ENCODE assay signal across 20 cellular contexts in genomic region chr1:172903581-172904220, GRCh38.
DNase-seq lines count a peak whose midpoint lies in the region; ATAC-seq lines count a peak whose summit lies in the region.
"Had no signal": no experiment of that assay in that cellular context is flagged by ENCODE, and none has a peak within 500 bp of the region (broad histone marks: within the 10 kb centered on the region; RNA-seq: fewer than 3 reads in every experiment).

No MANE protein-coding gene starts in this region.

- H3K4me3 Mint-ChIP-seq in dendritic cell treated with granulocyte-macrophage colony-stimulating factor and Interleukin-4, amounts not matched to agents 40 ng/mL and 50 ng/mL, for 4 days, result no peak overlapping the region
- H3K4me3 Mint-ChIP-seq: activated naive CD8-positive, alpha-beta T cell treated with anti-CD3 and anti-CD28 coated beads for 36 hours; B cell; neural crest cell had no signal

- no peak overlapping the region for H3K4me2 ChIP-seq in mesenchymal stem cell (ENCODE audit: low read length, poor library complexity, severe bottlenecking)

- peak; percentile 58 for DNase-seq in COLO829 (ENCODE audit: low spot score)
- DNase-seq in M059J (ENCODE audit: low read depth), result peak; percentile 88
- peak; percentile 58 for DNase-seq in mesenchymal stem cell
- no peak for DNase-seq in 8988T
- no peak for DNase-seq in SKM-1 (lab: John Stamatoyannopoulos, UW; ENCODE audit: unreplicated experiment)
- DNase-seq: activated CD4-positive, alpha-beta T cell treated with anti-CD3 and anti-CD28 coated beads, Interleukin-2, amount 50 U/mL, for 1 hour; activated naive CD8-positive, alpha-beta T cell treated with anti-CD3 and anti-CD28 coated beads for 36 hours; activated T-cell treated with anti-CD3 and anti-CD28 coated beads, Interleukin-2, amount 50 U/mL, for 1 hour; esophagus squamous epithelium; NCI-H1092 treated with DMSO at 0.1 percent for 48 hours; NCI-H2171 treated with DMSO at 0.1 percent for 48 hours; right cardiac atrium; SIG-M5; stimulated activated CD4-positive, alpha-beta T cell treated with anti-CD3 and anti-CD28 coated beads, Interleukin-4, amount 100 ng/mL, for 24 hours; tibial artery had no signal

- H2AFZ ChIP-seq in mesenchymal stem cell (ENCODE audit: low read depth, low read length), result no peak overlapping the region

- no peak overlapping the region for H3K9ac ChIP-seq in mesenchymal stem cell (ENCODE audit: low read length)

- H3K18ac ChIP-seq in mesenchymal stem cell (ENCODE audit: low read depth in 1 of 2, low read length in 2 of 2), result peak overlapping the region in 1 of 2 experiments; percentile 83

- H4K91ac ChIP-seq in mesenchymal stem cell (ENCODE audit: low read length), result no peak overlapping the region

- H2AK5ac ChIP-seq in mesenchymal stem cell (ENCODE audit: low read length, severe bottlenecking), result peak overlapping the region; percentile 93

- peak overlapping the region in 1 of 2 experiments; percentile 80 for H3K4ac ChIP-seq in mesenchymal stem cell (ENCODE audit: low read depth in 1 of 2, low read length in 2 of 2)

- no peaks in the 10 kb centered on the region for H3K9me3 ChIP-seq in mesenchymal stem cell (ENCODE audit: control insufficient read depth, low read length)
- H3K9me3 ChIP-seq: esophagus squamous epithelium, tibial artery had no signal

- H2BK12ac ChIP-seq in mesenchymal stem cell (ENCODE audit: low read length in 2 of 2), result no peak overlapping the region

- ATAC-seq in HG02610 (IDR thresholded peaks at IDR 0.05; ENCODE audit: unreplicated experiment), result no peak
- no peak for ATAC-seq in HG03097 (IDR thresholded peaks at IDR 0.05; ENCODE audit: low FRiP score, unreplicated experiment)
- ATAC-seq: right cardiac atrium had no signal

- no peak overlapping the region for H2BK5ac ChIP-seq in mesenchymal stem cell (ENCODE audit: low read depth, low read length, poor library complexity, severe bottlenecking)

- no peak overlapping the region for H2BK15ac ChIP-seq in mesenchymal stem cell (ENCODE audit: low read depth, poor library complexity, severe bottlenecking)

- H3K4me1 Mint-ChIP-seq in dendritic cell treated with granulocyte-macrophage colony-stimulating factor and Interleukin-4, amounts not matched to agents 40 ng/mL and 50 ng/mL, for 4 days (ENCODE audit: low read depth), result peaks cover 33% of the 10 kb centered on the region

- no peak overlapping the region for H3K14ac ChIP-seq in mesenchymal stem cell (ENCODE audit: low read length in 2 of 2)

- no peaks in the 10 kb centered on the region for H3K4me1 ChIP-seq in mesenchymal stem cell (ENCODE audit: control insufficient read depth, insufficient read depth, low read depth, low read length)

- H3K27ac Mint-ChIP-seq in dendritic cell treated with granulocyte-macrophage colony-stimulating factor and Interleukin-4, amounts not matched to agents 40 ng/mL and 50 ng/mL, for 4 days, result peak overlapping the region; percentile 20
- H3K27ac Mint-ChIP-seq: activated naive CD8-positive, alpha-beta T cell treated with anti-CD3 and anti-CD28 coated beads for 36 hours; B cell had no signal

- H3K27me3 ChIP-seq in mesenchymal stem cell (ENCODE audit: control insufficient read depth in 1 of 2, insufficient read depth in 1 of 2, low read length in 2 of 2), result no peaks in the 10 kb centered on the region
- H3K27me3 ChIP-seq: esophagus squamous epithelium, tibial artery had no signal

- no peaks in the 10 kb centered on the region for H3K9me3 Mint-ChIP-seq in dendritic cell treated with granulocyte-macrophage colony-stimulating factor and Interleukin-4, amounts not matched to agents 40 ng/mL and 50 ng/mL, for 4 days
- H3K9me3 Mint-ChIP-seq: neural crest cell had no signal

- H3K27me3 Mint-ChIP-seq in dendritic cell treated with granulocyte-macrophage colony-stimulating factor and Interleukin-4, amounts not matched to agents 40 ng/mL and 50 ng/mL, for 4 days, result no peaks in the 10 kb centered on the region
- H3K27me3 Mint-ChIP-seq: activated naive CD8-positive, alpha-beta T cell treated with anti-CD3 and anti-CD28 coated beads for 36 hours; B cell had no signal

- no CpG with 5 or more reads among the region's 1 CpG for WGBS in mesenchymal stem cell

- H3K79me1 ChIP-seq in mesenchymal stem cell (replicated peaks; ENCODE audit: low read length, poor library complexity, severe bottlenecking), result no peaks in the 10 kb centered on the region

- no peaks in the 10 kb centered on the region for H3K36me3 ChIP-seq in mesenchymal stem cell (ENCODE audit: control insufficient read depth in 1 of 2, insufficient read depth in 2 of 2, low read depth in 1 of 2, low read length in 2 of 2)
- H3K36me3 ChIP-seq: esophagus squamous epithelium, tibial artery had no signal

- no peak overlapping the region for H4K8ac ChIP-seq in mesenchymal stem cell (ENCODE audit: low read length)

- peak overlapping the region; percentile 94 for H2BK120ac ChIP-seq in mesenchymal stem cell (ENCODE audit: low read depth, low read length)

- no peak overlapping the region for H3K4me3 ChIP-seq in mesenchymal stem cell (ENCODE audit: insufficient read depth in 1 of 2, low read depth in 1 of 2, low read length in 2 of 2)
- H3K4me3 ChIP-seq: esophagus squamous epithelium, tibial artery had no signal

- H3K36me3 Mint-ChIP-seq in dendritic cell treated with granulocyte-macrophage colony-stimulating factor and Interleukin-4, amounts not matched to agents 40 ng/mL and 50 ng/mL, for 4 days (ENCODE audit: low read depth), result no peaks in the 10 kb centered on the region

- H3K23ac ChIP-seq in mesenchymal stem cell (ENCODE audit: low read length in 2 of 2), result no peak overlapping the region

- peak overlapping the region; percentile 78 for H3K27ac ChIP-seq in mesenchymal stem cell (ENCODE audit: low read length, poor library complexity, severe bottlenecking)
- H3K27ac ChIP-seq: esophagus squamous epithelium, tibial artery had no signal

- intact Hi-C loops in dendritic cell treated with granulocyte-macrophage colony-stimulating factor and Interleukin-4, amounts not matched to agents 40 ng/mL and 50 ng/mL, for 4 days (cut with micrococcal nuclease), result no loop called here

Comparison
In these comparisons a context has a peak if more than half of its experiments do, and no peak if none do; other contexts are left out.
1. DNase-seq: peak in COLO829 (single experiment), M059J (single experiment) and mesenchymal stem cell (single experiment); none in 8988T (single experiment) and SKM-1 (single experiment).